In genomic region chr9:93132946-93133640, GRCh38 we compare ENCODE assay signal across 8 cellular contexts. TPM values are rescaled to one million over a fixed set of nuclear protein-coding genes. Genes with fewer than 3 reads are reported as not detected.
DNase-seq lines count a peak whose midpoint lies in the region; ATAC-seq and TF ChIP-seq lines count a peak whose summit lies in the region.

No MANE protein-coding gene starts in this region.

- peak overlapping the region; percentile 10 for H3K14ac ChIP-seq in trophoblast cell (ENCODE audit: low read length)

- H3K4me3 ChIP-seq in GM12865 (ENCODE audit: low read depth, low read length) = peak overlapping the region; percentile 76
- peak overlapping the region; percentile 86 for H3K4me3 ChIP-seq in trophoblast cell (ENCODE audit: low read depth, low read length)

- no peak for TF ChIP-seq CTCF in GM12865 (IDR thresholded peaks at IDR 0.05; ENCODE audit: insufficient read depth, low read depth, low read length, missing control alignments)
- TF ChIP-seq CTCF in VCaP (conservative IDR thresholded peaks at IDR 0.05) = no peak
- TF ChIP-seq CTCF in glutamatergic neuron (IDR thresholded peaks at IDR 0.05; ENCODE audit: partially characterized antibody, unreplicated experiment) = no peak

- H3K27ac ChIP-seq in VCaP = peak overlapping the region; percentile 75
- H3K27ac ChIP-seq in trophoblast cell (ENCODE audit: low read depth, low read length) = peak overlapping the region; percentile 52

- no peak for ATAC-seq in HG02885 (IDR thresholded peaks at IDR 0.05; ENCODE audit: poor library complexity, unreplicated experiment)

- peak overlapping the region; percentile 10 for H4K8ac ChIP-seq in trophoblast cell (ENCODE audit: low read depth, low read length)

- H4K91ac ChIP-seq in trophoblast cell (ENCODE audit: low read depth, low read length) = peak overlapping the region; percentile 49

- H3K27ac Mint-ChIP-seq in glutamatergic neuron (ENCODE audit: unreplicated experiment) = peak overlapping the region; percentile 48

- H3K4me1 Mint-ChIP-seq in glutamatergic neuron (ENCODE audit: low read depth, unreplicated experiment) = peaks cover 16% of the 10 kb centered on the region

- no peak overlapping the region for H2BK120ac ChIP-seq in trophoblast cell (ENCODE audit: insufficient read depth, low read length, poor library complexity)

- peak overlapping the region; percentile 13 for H3K4ac ChIP-seq in trophoblast cell (ENCODE audit: low read depth, low read length)

- H3K27me3 Mint-ChIP-seq in glutamatergic neuron (ENCODE audit: unreplicated experiment) = peaks cover 6% of the 10 kb centered on the region

- H2BK5ac ChIP-seq in trophoblast cell (ENCODE audit: low read depth, low read length, poor library complexity) = no peak overlapping the region

- peaks cover 10% of the 10 kb centered on the region for H3K79me2 ChIP-seq in trophoblast cell (ENCODE audit: control insufficient read depth, insufficient read depth, low read length, poor library complexity)

- no peak overlapping the region for H4K12ac ChIP-seq in trophoblast cell (ENCODE audit: low read depth, low read length)

- no peaks in the 10 kb centered on the region for H3K27me3 ChIP-seq in trophoblast cell (ENCODE audit: insufficient read depth, low read length)

- no peak overlapping the region for H2BK12ac ChIP-seq in trophoblast cell (ENCODE audit: low read length)

- H3K18ac ChIP-seq in trophoblast cell (ENCODE audit: low read length) = peak overlapping the region; percentile 13

- H3K36me3 Mint-ChIP-seq in glutamatergic neuron (ENCODE audit: unreplicated experiment) = no peaks in the 10 kb centered on the region

- peak overlapping the region; percentile 94 for H3K4me2 ChIP-seq in trophoblast cell (ENCODE audit: low read length)

- WGBS in trophoblast cell (ENCODE audit: extremely low coverage, insufficient coverage, insufficient read length) = no CpG with 5 or more reads among the region's 18 CpGs

- H3K23ac ChIP-seq in trophoblast cell (ENCODE audit: low read length) = no peak overlapping the region

- peak overlapping the region; percentile 61 for H2AFZ ChIP-seq in trophoblast cell (ENCODE audit: insufficient read depth, low read length, poor library complexity)

- H3K4me3 Mint-ChIP-seq in glutamatergic neuron (ENCODE audit: unreplicated experiment) = peak overlapping the region; percentile 83

- H3K36me3 ChIP-seq in trophoblast cell (ENCODE audit: control insufficient read depth in 1 of 2, insufficient read depth in 2 of 2, low read length in 2 of 2) = no peaks in the 10 kb centered on the region

- H3K9me3 Mint-ChIP-seq in glutamatergic neuron (ENCODE audit: unreplicated experiment) = peaks cover 14% of the 10 kb centered on the region

- peaks cover 17% of the 10 kb centered on the region for H3K79me1 ChIP-seq in trophoblast cell (ENCODE audit: low read length)

- no peak overlapping the region for H2AK5ac ChIP-seq in trophoblast cell (ENCODE audit: low read length)

- no peak overlapping the region for H3K9ac ChIP-seq in trophoblast cell (ENCODE audit: low read length)

- DNase-seq in GM12865 (ENCODE audit: low read depth) = no peak
- DNase-seq in glutamatergic neuron = no peak
- DNase-seq in trophoblast cell = peak; percentile 46 to 49
- DNase-seq in UCSD-AML1 (lab: John Stamatoyannopoulos, UW; ENCODE audit: unreplicated experiment) = no peak
- DNase-seq in cerebellar cortex (ENCODE audit: low spot score) = no peak
- DNase-seq in NCI-H526 treated with DMSO at 0.1 percent for 48 hours (lab: John Stamatoyannopoulos, UW) = no peak

- peaks cover 19 to 20% of the 10 kb centered on the region in 2 experiments for H3K4me1 ChIP-seq in trophoblast cell (ENCODE audit: control insufficient read depth in 1 of 2, insufficient read depth in 2 of 2, low read length in 2 of 2)

- peaks cover 3% of the 10 kb centered on the region for H3K9me3 ChIP-seq in trophoblast cell (ENCODE audit: insufficient read depth, low read depth, low read length)

RNA-seq across cellular contexts. Expression of gene NINJ1, which starts 1.0 kb away (rescaled TPM):
- 29.4 TPM for total RNA-seq in glutamatergic neuron (ENCODE audit: unreplicated experiment)
- 52.0 and 52.5 TPM in 2 replicates for polyA plus RNA-seq in trophoblast cell (2013)

RNA-seq across cellular contexts. Expression of gene CARD19, which starts 37.1 kb away (rescaled TPM):
- 55.8 TPM for total RNA-seq in glutamatergic neuron (ENCODE audit: unreplicated experiment)
- polyA plus RNA-seq in trophoblast cell (2013) = 20.3 and 21.4 TPM in 2 replicates

RNA-seq across cellular contexts. Expression of gene WNK2, which starts 50.8 kb away (rescaled TPM):
- total RNA-seq in glutamatergic neuron (ENCODE audit: unreplicated experiment) = 336 TPM
- 59.1 and 59.5 TPM in 2 replicates for polyA plus RNA-seq in trophoblast cell (2013)

Comparison
In these comparisons a context has a peak if more than half of its experiments do, and no peak if none do; other contexts are left out.
1. DNase-seq: peak in trophoblast cell (2 of 2); none in GM12865 (single experiment), glutamatergic neuron (single experiment), UCSD-AML1 (single experiment), cerebellar cortex (single experiment) and NCI-H526 treated with DMSO at 0.1 percent for 48 hours (single experiment).